In the genomic region with DNA sequence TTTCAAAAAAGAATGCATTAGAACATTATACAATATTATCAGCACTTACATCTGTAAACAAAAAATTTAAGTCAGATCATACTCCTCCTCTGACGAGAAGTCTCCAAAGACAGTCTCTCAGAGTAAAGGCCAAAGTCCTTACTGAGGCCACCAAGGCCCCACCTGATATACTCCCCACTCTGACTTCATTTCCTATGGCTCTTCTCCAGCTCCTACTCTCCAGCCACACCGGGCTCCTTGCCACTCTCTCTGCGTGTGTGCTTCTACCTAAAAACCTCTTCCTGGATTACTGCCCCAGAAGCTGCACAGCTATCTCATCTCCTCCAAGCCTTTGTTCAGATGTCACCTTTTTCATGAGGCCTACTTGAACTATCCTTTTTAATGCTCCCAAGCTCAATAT, we compare ENCODE assay signal across 18 cellular contexts. TPM values are rescaled to one million over a fixed set of nuclear protein-coding genes. Genes with fewer than 3 reads are reported as not detected.
DNase-seq lines count a peak whose midpoint lies in the region; ATAC-seq, FAIRE-seq and TF ChIP-seq lines count a peak whose summit lies in the region.
"Had no signal": no experiment of that assay in that cellular context is flagged by ENCODE, and none has a peak within 500 bp of the region (broad histone marks: within the 10 kb centered on the region; RNA-seq: fewer than 3 reads in every experiment).

No MANE protein-coding gene starts in this region.

- H3K27ac ChIP-seq in small intestine (ENCODE audit: low read depth in 1 of 2, low read length in 1 of 2): no peak overlapping the region
- H3K27ac ChIP-seq: vagina had no signal

- peaks cover 27% of the 10 kb centered on the region for H3K36me3 Mint-ChIP-seq in activated CD8-positive, alpha-beta T cell treated with anti-CD3 and anti-CD28 coated beads, Interleukin-2, amount 10 ng/mL, durations not matched to agents 7 days and 5 days (ENCODE audit: low read depth)
- peaks cover 18% of the 10 kb centered on the region for H3K36me3 Mint-ChIP-seq in activated CD8-positive, alpha-beta T cell treated with anti-CD3 and anti-CD28 coated beads for 36 hours (ENCODE audit: low read depth)
- peaks cover 12 to 67% (median 13%) of the 10 kb centered on the region in 3 donors for H3K36me3 Mint-ChIP-seq in naive thymus-derived CD8-positive, alpha-beta T cell
- H3K36me3 Mint-ChIP-seq: natural killer cell had no signal

- FAIRE-seq in small intestine (lab: Jason Lieb, UNC): no peak
- FAIRE-seq: HTR-8/SVneo had no signal

- H3K27me3 Mint-ChIP-seq in activated CD8-positive, alpha-beta T cell treated with anti-CD3 and anti-CD28 coated beads, Interleukin-2, amount 10 ng/mL, durations not matched to agents 7 days and 5 days (ENCODE audit: low read depth): no peaks in the 10 kb centered on the region
- H3K27me3 Mint-ChIP-seq in activated CD8-positive, alpha-beta T cell treated with anti-CD3 and anti-CD28 coated beads for 36 hours: no peaks in the 10 kb centered on the region
- H3K27me3 Mint-ChIP-seq in naive thymus-derived CD8-positive, alpha-beta T cell: no peaks in the 10 kb centered on the region

- intact Hi-C loops in activated CD8-positive, alpha-beta T cell treated with anti-CD3 and anti-CD28 coated beads for 36 hours (cut with micrococcal nuclease): loop anchor here (10.0 kb wide), 1 partner anchor 208 kb away; the partner anchor contains the start of gene RFT1

- ATAC-seq in activated CD8-positive, alpha-beta T cell treated with anti-CD3 and anti-CD28 coated beads, Interleukin-2, amount 10 ng/mL, durations not matched to agents 7 days and 5 days: no peak
- no peak for ATAC-seq in activated CD8-positive, alpha-beta T cell treated with anti-CD3 and anti-CD28 coated beads for 36 hours
- ATAC-seq in GM19467 (IDR thresholded peaks at IDR 0.05; ENCODE audit: unreplicated experiment) (no peak), HG02571 (IDR thresholded peaks at IDR 0.05; ENCODE audit: unreplicated experiment) (no peak)
- no peak for ATAC-seq in naive thymus-derived CD8-positive, alpha-beta T cell
- ATAC-seq: natural killer cell had no signal

- H3K36me3 ChIP-seq in small intestine (ENCODE audit: control insufficient read depth in 2 of 2, insufficient read depth in 2 of 2, low read length in 2 of 2): peaks cover 0 to 9% of the 10 kb centered on the region in 2 donors

- no peaks in the 10 kb centered on the region for H3K9me3 ChIP-seq in small intestine (ENCODE audit: control insufficient read depth, low read depth)
- H3K9me3 ChIP-seq: vagina had no signal

- H3K9me3 Mint-ChIP-seq in activated CD8-positive, alpha-beta T cell treated with anti-CD3 and anti-CD28 coated beads, Interleukin-2, amount 10 ng/mL, durations not matched to agents 7 days and 5 days (ENCODE audit: insufficient read depth): no peaks in the 10 kb centered on the region
- H3K9me3 Mint-ChIP-seq in activated CD8-positive, alpha-beta T cell treated with anti-CD3 and anti-CD28 coated beads for 36 hours: no peaks in the 10 kb centered on the region
- H3K9me3 Mint-ChIP-seq in naive thymus-derived CD8-positive, alpha-beta T cell: no peaks in the 10 kb centered on the region
- H3K9me3 Mint-ChIP-seq: natural killer cell had no signal

- 16 to 45% (median 25%) methylated on average over 3 of the region's 3 CpGs for WGBS in small intestine, 3 donors

- POLR2A ChIA-PET in activated CD8-positive, alpha-beta T cell treated with anti-CD3 and anti-CD28 coated beads, Interleukin-2, amount 10 ng/mL, durations not matched to agents 7 days and 5 days (lab: Charles Lee): no interaction called here
- POLR2A ChIA-PET in activated CD8-positive, alpha-beta T cell treated with anti-CD3 and anti-CD28 coated beads for 36 hours (lab: Charles Lee): no interaction called here
- POLR2A ChIA-PET in naive thymus-derived CD8-positive, alpha-beta T cell (lab: Charles Lee): no interaction called here

- H3K4me3 Mint-ChIP-seq in activated CD8-positive, alpha-beta T cell treated with anti-CD3 and anti-CD28 coated beads, Interleukin-2, amount 10 ng/mL, durations not matched to agents 7 days and 5 days: no peak overlapping the region
- H3K4me3 Mint-ChIP-seq in activated CD8-positive, alpha-beta T cell treated with anti-CD3 and anti-CD28 coated beads for 36 hours: no peak overlapping the region
- H3K4me3 Mint-ChIP-seq in naive thymus-derived CD8-positive, alpha-beta T cell: no peak overlapping the region
- H3K4me3 Mint-ChIP-seq: natural killer cell had no signal

- TF ChIP-seq CTCF in activated CD8-positive, alpha-beta T cell treated with anti-CD3 and anti-CD28 coated beads for 36 hours (IDR thresholded peaks at IDR 0.05): no peak
- TF ChIP-seq CTCF in cardiac fibroblast (IDR thresholded peaks at IDR 0.05; ENCODE audit: low read depth, low read length): no peak

- H3K27me3 ChIP-seq in small intestine (ENCODE audit: control insufficient read depth in 2 of 2, insufficient read depth in 2 of 2, low read length in 2 of 2): no peaks in the 10 kb centered on the region
- H3K27me3 ChIP-seq: vagina had no signal

- DNase-seq in activated CD8-positive, alpha-beta T cell treated with anti-CD3 and anti-CD28 coated beads, Interleukin-2, amount 10 ng/mL, durations not matched to agents 7 days and 5 days: no peak
- no peak for DNase-seq in activated CD8-positive, alpha-beta T cell treated with anti-CD3 and anti-CD28 coated beads for 36 hours
- DNase-seq in cardiac fibroblast (ENCODE audit: low read depth in 2 of 2) (peak; percentile 47 to 55), iris pigment epithelial cell (ENCODE audit: low read depth) (peak; percentile 68), small intestine (peak; percentile 55)
- no peak for DNase-seq in naive thymus-derived CD8-positive, alpha-beta T cell
- DNase-seq: ACHN; activated gamma-delta T cell; GF-D8; head of caudate nucleus; kidney glomerular epithelial cell; natural killer cell; NCI-H226; stimulated activated CD4-positive, alpha-beta T cell treated with anti-CD3 and anti-CD28 coated beads, Interleukin-2, amount 100 ng/mL, for 48 hours had no signal

- no peak overlapping the region for H3K4me3 ChIP-seq in cardiac fibroblast (replicated peaks in 1 of 2; ENCODE audit: low read depth in 2 of 2, low read length in 2 of 2)
- H3K4me3 ChIP-seq in small intestine (ENCODE audit: low read depth in 1 of 2, low read length in 2 of 2): no peak overlapping the region
- H3K4me3 ChIP-seq: vagina had no signal

- CTCF ChIA-PET in activated CD8-positive, alpha-beta T cell treated with anti-CD3 and anti-CD28 coated beads, Interleukin-2, amount 10 ng/mL, durations not matched to agents 7 days and 5 days (lab: Charles Lee): interaction anchor here (1.2 to 1.5 kb wide), 2 partner anchors 12 to 228 kb away, joined by 3 to 4 read pairs; no protein-coding TSS in a partner anchor
- CTCF ChIA-PET in activated CD8-positive, alpha-beta T cell treated with anti-CD3 and anti-CD28 coated beads for 36 hours (lab: Charles Lee): no interaction called here

- H3K4me1 Mint-ChIP-seq in activated CD8-positive, alpha-beta T cell treated with anti-CD3 and anti-CD28 coated beads, Interleukin-2, amount 10 ng/mL, durations not matched to agents 7 days and 5 days (ENCODE audit: low read depth): peaks cover 17% of the 10 kb centered on the region
- peaks cover 33% of the 10 kb centered on the region for H3K4me1 Mint-ChIP-seq in activated CD8-positive, alpha-beta T cell treated with anti-CD3 and anti-CD28 coated beads for 36 hours (ENCODE audit: low read depth)
- H3K4me1 Mint-ChIP-seq in naive thymus-derived CD8-positive, alpha-beta T cell: peaks cover 19 to 62% (median 47%) of the 10 kb centered on the region in 4 donors

- peaks cover 0 to 3% of the 10 kb centered on the region in 2 donors for H3K4me1 ChIP-seq in small intestine (ENCODE audit: control insufficient read depth in 2 of 2, insufficient read depth in 1 of 2, low read depth in 1 of 2, low read length in 1 of 2)

- peak overlapping the region; percentile 9 for H3K27ac Mint-ChIP-seq in activated CD8-positive, alpha-beta T cell treated with anti-CD3 and anti-CD28 coated beads, Interleukin-2, amount 10 ng/mL, durations not matched to agents 7 days and 5 days
- no peak overlapping the region for H3K27ac Mint-ChIP-seq in activated CD8-positive, alpha-beta T cell treated with anti-CD3 and anti-CD28 coated beads for 36 hours
- H3K27ac Mint-ChIP-seq in naive thymus-derived CD8-positive, alpha-beta T cell: peak overlapping the region in 3 of 10 donors; percentile 5 to 49 (median 10)

RNA-seq across cellular contexts. Expression of gene DCP1A, which starts 5.0 kb away (rescaled TPM):
- total RNA-seq in activated CD8-positive, alpha-beta T cell treated with anti-CD3 and anti-CD28 coated beads, Interleukin-2, amount 10 ng/mL, durations not matched to agents 7 days and 5 days: 10 to 100 TPM; 27.2 to 28.3 TPM
- 10 to 100 TPM; 29.9 to 32.0 TPM for total RNA-seq in activated CD8-positive, alpha-beta T cell treated with anti-CD3 and anti-CD28 coated beads for 36 hours
- 1 to 10 TPM; 4.1 to 8.6 (median 4.9) TPM for polyA plus RNA-seq in small intestine
- 10 to 100 TPM; 36.4 to 44.4 TPM for total RNA-seq in naive thymus-derived CD8-positive, alpha-beta T cell
- 10 to 100 TPM; 68.5 to 80.5 (median 72.5) TPM for polyA plus RNA-seq in naive thymus-derived CD8-positive, alpha-beta T cell

Comparison
In these comparisons a context has a peak if more than half of its experiments do, and no peak if none do; other contexts are left out.
1. DNase-seq: peak in cardiac fibroblast (2 of 2), iris pigment epithelial cell (single experiment) and small intestine (single experiment); none in activated CD8-positive, alpha-beta T cell treated with anti-CD3 and anti-CD28 coated beads, Interleukin-2, amount 10 ng/mL, durations not matched to agents 7 days and 5 days (single experiment), activated CD8-positive, alpha-beta T cell treated with anti-CD3 and anti-CD28 coated beads for 36 hours (single experiment) and naive thymus-derived CD8-positive, alpha-beta T cell (0 of 10).